22 cellular contexts compared by ENCODE assay signal in genomic region chr1:199861020-199861795, GRCh38.
DNase-seq lines count a peak whose midpoint lies in the region; ATAC-seq and TF ChIP-seq lines count a peak whose summit lies in the region.
"Had no signal": no experiment of that assay in that cellular context is flagged by ENCODE, and none has a peak within 500 bp of the region (broad histone marks: within the 10 kb centered on the region; RNA-seq: fewer than 3 reads in every experiment).

No MANE protein-coding gene starts in this region.

- DNase-seq in WTC11 (ENCODE audit: low spot score) (no peak), myocyte (ENCODE audit: low read depth) (peak; percentile 27), OCI-M2 (lab: John Stamatoyannopoulos, UW; ENCODE audit: unreplicated experiment) (no peak)
- no peak for DNase-seq in activated effector memory CD4-positive, alpha-beta T cell treated with Interleukin-2 at 50 U/mL for 16 hours
- no peak for DNase-seq in stimulated activated effector memory CD8-positive, alpha-beta T cell treated with anti-CD3 and anti-CD28 coated beads, Interleukin-12 subunit alpha, Interleukin-12 subunit beta, amount 100 ng/mL, for 72 hours (ENCODE audit: low spot score in 2 of 2)
- DNase-seq: activated CD4-positive, alpha-beta T cell treated with anti-CD3 and anti-CD28 coated beads, Interleukin-2, amount 50 U/mL, for 1 hour; activated naive CD8-positive, alpha-beta T cell treated with anti-CD3 and anti-CD28 coated beads, Interleukin-2, amount 10 ng/mL, durations not matched to agents 7 days and 5 days; effector CD8-positive, alpha-beta T cell; esophagus squamous epithelium; GOT3; NCI-H1436; NCI-H2171 treated with DMSO at 0.1 percent for 48 hours; NCI-H748 treated with DMSO at 0.1 percent for 48 hours; OCI-M1; SHP77 treated with DMSO at 0.1 percent for 48 hours; spleen; stimulated activated CD4-positive, alpha-beta T cell treated with anti-CD3 and anti-CD28 coated beads, Interleukin-4, amount 100 ng/mL, for 1 hour; stimulated activated naive CD4-positive, alpha-beta T cell treated with Interleukin-2 at 50 U/mL for 16 hours had no signal

- H3K9me3 ChIP-seq in DOHH2 (ENCODE audit: control insufficient read depth, insufficient read depth, low read length): no peaks in the 10 kb centered on the region
- no peaks in the 10 kb centered on the region for H3K9me3 ChIP-seq in Loucy (ENCODE audit: insufficient read depth, low read depth, low read length)
- H3K9me3 ChIP-seq: esophagus squamous epithelium, spleen had no signal

- no peak overlapping the region for H3K4me3 Mint-ChIP-seq in WTC11
- no peak overlapping the region for H3K4me3 Mint-ChIP-seq in stimulated activated effector memory CD8-positive, alpha-beta T cell treated with anti-CD3 and anti-CD28 coated beads, Interleukin-12 subunit alpha, Interleukin-12 subunit beta, amount 100 ng/mL, for 72 hours
- H3K4me3 Mint-ChIP-seq: activated naive CD8-positive, alpha-beta T cell treated with anti-CD3 and anti-CD28 coated beads, Interleukin-2, amount 10 ng/mL, durations not matched to agents 7 days and 5 days had no signal

- H3K4me3 ChIP-seq in DOHH2 (ENCODE audit: low read length): no peak overlapping the region
- H3K4me3 ChIP-seq in Loucy (ENCODE audit: low read length, poor library complexity, severe bottlenecking): no peak overlapping the region
- H3K4me3 ChIP-seq: esophagus squamous epithelium, spleen had no signal

- ATAC-seq in WTC11: no peak
- no peak for ATAC-seq in stimulated activated effector memory CD8-positive, alpha-beta T cell treated with anti-CD3 and anti-CD28 coated beads, Interleukin-12 subunit alpha, Interleukin-12 subunit beta, amount 100 ng/mL, for 72 hours
- ATAC-seq: HepG2 had no signal

- H2AFZ ChIP-seq in Loucy (ENCODE audit: low read length): peak overlapping the region; percentile 73

- no peak for TF ChIP-seq CTCF in DOHH2 (IDR thresholded peaks at IDR 0.05; ENCODE audit: low read depth, low read length, poor library complexity, severe bottlenecking)
- TF ChIP-seq CTCF in Loucy (conservative IDR thresholded peaks at IDR 0.05; ENCODE audit: low read length): no peak
- TF ChIP-seq CTCF in WTC11 (IDR thresholded peaks at IDR 0.05): no peak

- CTCF ChIA-PET in WTC11 (lab: Charles Lee): no interaction called here

- H3K27ac ChIP-seq in DOHH2 (ENCODE audit: low read depth, low read length): no peak overlapping the region
- H3K27ac ChIP-seq: esophagus squamous epithelium had no signal

- 0 out of 2 replicates have a peak overlapping the region, but pooled peaks have one; percentile 45 for H3K4me2 ChIP-seq in DOHH2 (ENCODE audit: low read length)
- peak overlapping the region; percentile 19 for H3K4me2 ChIP-seq in Loucy (ENCODE audit: low read depth, low read length, poor library complexity, severe bottlenecking)

- no peaks in the 10 kb centered on the region for H3K27me3 ChIP-seq in DOHH2 (ENCODE audit: control insufficient read depth, low read length)
- no peaks in the 10 kb centered on the region for H3K27me3 ChIP-seq in Loucy (ENCODE audit: insufficient read depth, low read length, poor library complexity, severe bottlenecking)
- H3K27me3 ChIP-seq: esophagus squamous epithelium had no signal

- H3K9me2 ChIP-seq in DOHH2 (replicated peaks; ENCODE audit: control insufficient read depth, low read length) (no peaks in the 10 kb centered on the region), Loucy (replicated peaks; ENCODE audit: low read depth, low read length) (no peaks in the 10 kb centered on the region)

- H3K79me2 ChIP-seq in DOHH2 (ENCODE audit: control insufficient read depth, low read length): no peaks in the 10 kb centered on the region
- no peaks in the 10 kb centered on the region for H3K79me2 ChIP-seq in Loucy (ENCODE audit: insufficient read depth, low read length)

- H3F3A ChIP-seq in DOHH2 (ENCODE audit: control insufficient read depth, insufficient read depth) (peaks cover 11% of the 10 kb centered on the region), Loucy (ENCODE audit: low read depth) (no peaks in the 10 kb centered on the region)

- no peaks in the 10 kb centered on the region for H3K9me3 Mint-ChIP-seq in WTC11
- H3K9me3 Mint-ChIP-seq in stimulated activated effector memory CD8-positive, alpha-beta T cell treated with anti-CD3 and anti-CD28 coated beads, Interleukin-12 subunit alpha, Interleukin-12 subunit beta, amount 100 ng/mL, for 72 hours: no peaks in the 10 kb centered on the region
- H3K9me3 Mint-ChIP-seq: activated naive CD8-positive, alpha-beta T cell treated with anti-CD3 and anti-CD28 coated beads, Interleukin-2, amount 10 ng/mL, durations not matched to agents 7 days and 5 days; activated T-helper 2 cell treated with anti-CD3 and anti-CD28 coated beads, Interferon-gamma antibody, Interleukin-2, Interleukin-4, amounts not matched to agents 10 μg/mL and 5 μg/mL and 100 μg/mL, durations not matched to agents 14 hours and 24 hours and 36 hours had no signal

- POLR2A ChIA-PET in WTC11 (lab: Charles Lee): no interaction called here

- H3K36me3 ChIP-seq in DOHH2 (ENCODE audit: control insufficient read depth, low read length) (no peaks in the 10 kb centered on the region), Loucy (ENCODE audit: insufficient read depth, low read length) (no peaks in the 10 kb centered on the region)
- H3K36me3 ChIP-seq: esophagus squamous epithelium, spleen had no signal

- no peaks in the 10 kb centered on the region for H4K20me1 ChIP-seq in DOHH2 (ENCODE audit: control insufficient read depth, insufficient read depth, low read depth, low read length)
- H4K20me1 ChIP-seq in Loucy (ENCODE audit: insufficient read depth, low read length, poor library complexity, severe bottlenecking): no peaks in the 10 kb centered on the region

- H3K36me3 Mint-ChIP-seq in WTC11: no peaks in the 10 kb centered on the region
- H3K36me3 Mint-ChIP-seq in stimulated activated effector memory CD8-positive, alpha-beta T cell treated with anti-CD3 and anti-CD28 coated beads, Interleukin-12 subunit alpha, Interleukin-12 subunit beta, amount 100 ng/mL, for 72 hours: no peaks in the 10 kb centered on the region
- H3K36me3 Mint-ChIP-seq: activated naive CD8-positive, alpha-beta T cell treated with anti-CD3 and anti-CD28 coated beads, Interleukin-2, amount 10 ng/mL, durations not matched to agents 7 days and 5 days had no signal

- H3K9ac ChIP-seq in Loucy (ENCODE audit: low read depth, low read length, poor library complexity, severe bottlenecking): no peak overlapping the region

- no peaks in the 10 kb centered on the region for H3K27me3 Mint-ChIP-seq in WTC11 (ENCODE audit: low read depth)

- peaks cover 37% of the 10 kb centered on the region for H3K4me1 Mint-ChIP-seq in WTC11
- peaks cover 5% of the 10 kb centered on the region for H3K4me1 Mint-ChIP-seq in stimulated activated effector memory CD8-positive, alpha-beta T cell treated with anti-CD3 and anti-CD28 coated beads, Interleukin-12 subunit alpha, Interleukin-12 subunit beta, amount 100 ng/mL, for 72 hours

- H3K4me1 ChIP-seq in DOHH2 (ENCODE audit: control insufficient read depth, low read length): peaks cover 37% of the 10 kb centered on the region
- H3K4me1 ChIP-seq in Loucy (ENCODE audit: insufficient read depth, low read length, poor library complexity, severe bottlenecking): peaks cover 32% of the 10 kb centered on the region
- H3K4me1 ChIP-seq: esophagus squamous epithelium had no signal

- peak overlapping the region; percentile 34; the same call in 1 of the 2 replicates for H3K27ac Mint-ChIP-seq in WTC11
- H3K27ac Mint-ChIP-seq in stimulated activated effector memory CD8-positive, alpha-beta T cell treated with anti-CD3 and anti-CD28 coated beads, Interleukin-12 subunit alpha, Interleukin-12 subunit beta, amount 100 ng/mL, for 72 hours: no peak overlapping the region
- H3K27ac Mint-ChIP-seq: activated naive CD8-positive, alpha-beta T cell treated with anti-CD3 and anti-CD28 coated beads, Interleukin-2, amount 10 ng/mL, durations not matched to agents 7 days and 5 days; activated T-helper 2 cell treated with anti-CD3 and anti-CD28 coated beads, Interferon-gamma antibody, Interleukin-2, Interleukin-4, amounts not matched to agents 10 μg/mL and 5 μg/mL and 100 μg/mL, durations not matched to agents 14 hours and 24 hours and 36 hours had no signal

TF ChIP-seq in WTC11, 78 proteins besides CTCF, POLR2A, EP300 and RAD21 (continues in another document):
- no peak for TF ChIP-seq ERG (CRISPR knock-in tag; IDR thresholded peaks at IDR 0.05)
- no peak for TF ChIP-seq IRF1 (CRISPR knock-in tag; IDR thresholded peaks at IDR 0.05)
- no peak for TF ChIP-seq MYBL2 (CRISPR knock-in tag; IDR thresholded peaks at IDR 0.05)
- TF ChIP-seq TEAD1 (CRISPR knock-in tag; IDR thresholded peaks at IDR 0.05): no peak
- no peak for TF ChIP-seq SP1 (CRISPR knock-in tag; conservative IDR thresholded peaks at IDR 0.05)
- TF ChIP-seq ZSCAN18 (CRISPR knock-in tag; IDR thresholded peaks at IDR 0.05): no peak
- no peak for TF ChIP-seq NR1H2 (CRISPR knock-in tag; IDR thresholded peaks at IDR 0.05)
